In genomic region chr10:69895759-69896158, GRCh38 we compare ENCODE assay signal across 14 cellular contexts.
A peak's percentile ranks its signal among the peaks of the same experiment; 100 is the strongest.
DNase-seq lines count a peak whose midpoint lies in the region; ATAC-seq and TF ChIP-seq lines count a peak whose summit lies in the region.
"Had no signal": no experiment of that assay in that cellular context is flagged by ENCODE, and none has a peak within 500 bp of the region (broad histone marks: within the 10 kb centered on the region; RNA-seq: fewer than 3 reads in every experiment).

No MANE protein-coding gene starts in this region.

- no peaks in the 10 kb centered on the region for H3K36me3 ChIP-seq in osteoblast (ENCODE audit: insufficient read depth, low read length)

- TF ChIP-seq CTCF in AG09309 (IDR thresholded peaks at IDR 0.05; ENCODE audit: control insufficient read depth, insufficient read depth, low read depth, low read length, missing control alignments) (no peak), fibroblast of mammary gland (conservative IDR thresholded peaks at IDR 0.05; ENCODE audit: control insufficient read depth, insufficient read depth, low read depth, low read length) (no peak), osteoblast (IDR thresholded peaks at IDR 0.05; ENCODE audit: extremely low read depth, low read depth, low read length) (no peak)

- H3K4me1 ChIP-seq in osteoblast (ENCODE audit: insufficient read depth, low read length) = no peaks in the 10 kb centered on the region

- no peaks in the 10 kb centered on the region for H3K79me2 ChIP-seq in osteoblast (ENCODE audit: insufficient read depth, low read length)

- no peaks in the 10 kb centered on the region for H3K9me3 ChIP-seq in osteoblast (ENCODE audit: low read depth, low read length)

- peak overlapping the region; percentile 45 for H3K27ac ChIP-seq in osteoblast (ENCODE audit: low read depth, low read length)
- H3K27ac ChIP-seq: VCaP had no signal

- H3K4me3 ChIP-seq in AG09309 (ENCODE audit: control insufficient read depth, low read depth, low read length) = no peak overlapping the region
- H3K4me3 ChIP-seq in fibroblast of mammary gland (ENCODE audit: control insufficient read depth, low read depth, low read length) = no peak overlapping the region
- H3K4me3 ChIP-seq in osteoblast (ENCODE audit: insufficient read depth, low read length) = no peak overlapping the region

- DNase-seq in AG09309 (ENCODE audit: low read depth) = peak; percentile 85
- DNase-seq in LHCN-M2 (ENCODE audit: low read depth) = peak; percentile 13
- DNase-seq in fibroblast of mammary gland (ENCODE audit: low read depth) = peak; percentile 80
- peak; percentile 88 for DNase-seq in osteoblast (ENCODE audit: insufficient read length, low spot score, missing footprints)
- DNase-seq in HK-2 (ENCODE audit: unreplicated experiment) = no peak
- DNase-seq: KBM-7; NCI-H146; SHP77; stimulated activated CD8-positive, alpha-beta memory T cell treated with anti-CD3 and anti-CD28 coated beads, Interleukin-4, amount 100 ng/mL, for 48 hours had no signal

- no peak for ATAC-seq in GM21528 (IDR thresholded peaks at IDR 0.05; ENCODE audit: low FRiP score, unreplicated experiment)
- no peak for ATAC-seq in HG02610 (IDR thresholded peaks at IDR 0.05; ENCODE audit: unreplicated experiment)
- no peak for ATAC-seq in HG03442 (IDR thresholded peaks at IDR 0.05; ENCODE audit: unreplicated experiment)
- ATAC-seq: activated naive CD4-positive, alpha-beta T cell treated with anti-CD3 and anti-CD28 coated beads, Interleukin-2, amount 50 U/mL, for 72 hours had no signal

- no peak overlapping the region for H3K4me2 ChIP-seq in osteoblast (ENCODE audit: insufficient read depth, low read length)

- peak overlapping the region; percentile 35 for H2AFZ ChIP-seq in osteoblast (ENCODE audit: low read length)

- no peaks in the 10 kb centered on the region for H4K20me1 ChIP-seq in osteoblast (ENCODE audit: insufficient read depth, low read length)

- no peaks in the 10 kb centered on the region for H3K27me3 ChIP-seq in osteoblast (ENCODE audit: insufficient read depth, low read length)
